Comparison of ENCODE assay signal across 22 cellular contexts in genomic region chr3:85210540-85210939, GRCh38.
"Had no signal": no experiment of that assay in that cellular context is flagged by ENCODE, and none has a peak within 500 bp of the region (broad histone marks: within the 10 kb centered on the region; RNA-seq: fewer than 3 reads in every experiment).

No MANE protein-coding gene starts in this region.

- H3K4me1 ChIP-seq: colonic mucosa, esophagus squamous epithelium, foreskin keratinocyte, gastroesophageal sphincter, heart left ventricle, heart right ventricle had no signal

- H3K4me3 ChIP-seq: colonic mucosa, coronary artery, dorsolateral prefrontal cortex, esophagus squamous epithelium, gastrocnemius medialis, gastroesophageal sphincter, heart left ventricle, heart right ventricle had no signal

- H3K36me3 ChIP-seq: colonic mucosa, esophagus squamous epithelium, gastrocnemius medialis, gastroesophageal sphincter, heart left ventricle, heart right ventricle had no signal

- H3K27ac ChIP-seq: colonic mucosa, coronary artery, dorsolateral prefrontal cortex, epithelial cell of prostate, esophagus squamous epithelium, foreskin keratinocyte, gastrocnemius medialis, gastroesophageal sphincter, heart left ventricle, heart right ventricle had no signal

- DNase-seq: colonic mucosa; cortex of kidney; dermis blood vessel endothelial cell; dorsolateral prefrontal cortex; effector CD4-positive, alpha-beta T cell; effector CD8-positive, alpha-beta T cell; effector memory CD4-positive, alpha-beta T cell; effector memory CD8-positive, alpha-beta T cell; endodermal cell; erythroblast; esophagus squamous epithelium; foreskin fibroblast; foreskin keratinocyte; foreskin melanocyte; gastrocnemius medialis; glutamatergic neuron; head of caudate nucleus; heart left ventricle; heart right ventricle had no signal

- H3K27me3 ChIP-seq: colonic mucosa, dorsolateral prefrontal cortex, esophagus squamous epithelium, foreskin keratinocyte, gastrocnemius medialis, gastroesophageal sphincter, heart left ventricle, heart right ventricle had no signal

- H3K9me3 ChIP-seq: colonic mucosa, esophagus squamous epithelium, gastrocnemius medialis, gastroesophageal sphincter had no signal
